ENCODE assay signal across 10 cellular contexts in genomic region chr11:77776455-77776854, GRCh38. TPM values are rescaled to one million over a fixed set of nuclear protein-coding genes. Genes with fewer than 3 reads are reported as not detected.
DNase-seq lines count a peak whose midpoint lies in the region; ATAC-seq, FAIRE-seq and TF ChIP-seq lines count a peak whose summit lies in the region.
"Had no signal": no experiment of that assay in that cellular context is flagged by ENCODE, and none has a peak within 500 bp of the region (broad histone marks: within the 10 kb centered on the region; RNA-seq: fewer than 3 reads in every experiment).

No MANE protein-coding gene starts in this region.

- 76% methylated on average over 1 of the region's 1 CpG for WGBS in esophagus muscularis mucosa

- TF ChIP-seq EP300 in esophagus muscularis mucosa (IDR thresholded peaks at IDR 0.05) = no peak

- TF ChIP-seq CTCF in GM10266 (IDR thresholded peaks at IDR 0.05; ENCODE audit: control insufficient read depth, insufficient read depth, low read depth, missing control alignments) (peak; percentile 29), esophagus muscularis mucosa (IDR thresholded peaks at IDR 0.05) (peak in 2 of 3 experiments; percentile 20 to 23)

- no peak overlapping the region for H3K27ac ChIP-seq in esophagus muscularis mucosa (replicated peaks in 1 of 4)

- TF ChIP-seq POLR2A in esophagus muscularis mucosa (IDR thresholded peaks at IDR 0.05; ENCODE audit: low read depth) = no peak

- intact Hi-C loops in esophagus muscularis mucosa (cut with DNase I) = no loop called here

- H3K4me3 ChIP-seq in esophagus muscularis mucosa = no peak overlapping the region
- H3K4me3 ChIP-seq: lung had no signal

- no peaks in the 10 kb centered on the region for H3K9me3 ChIP-seq in esophagus muscularis mucosa

- no peak for ATAC-seq in HG03135 (IDR thresholded peaks at IDR 0.05; ENCODE audit: unreplicated experiment)
- no peak for ATAC-seq in GM19023 (IDR thresholded peaks at IDR 0.05; ENCODE audit: unreplicated experiment)

- peaks cover 0 to 7% (median 2%) of the 10 kb centered on the region in 4 donors for H3K36me3 ChIP-seq in esophagus muscularis mucosa

- peak; percentile 86 for FAIRE-seq in A204.1 (lab: Jason Lieb, UNC)

- peaks cover 4 to 28% (median 8%) of the 10 kb centered on the region in 4 donors for H3K4me1 ChIP-seq in esophagus muscularis mucosa

- H3K27me3 ChIP-seq in esophagus muscularis mucosa = no peaks in the 10 kb centered on the region

- DNase-seq in GM10266 (ENCODE audit: extremely low spot score) (no peak), NCI-H526 (lab: John Stamatoyannopoulos, UW) (peak; percentile 4 to 41), esophagus muscularis mucosa (ENCODE audit: extremely low spot score) (no peak), middle frontal gyrus (ENCODE audit: extremely low spot score, low spot score) (no peak), dedifferentiated amniotic fluid mesenchymal stem cell (ENCODE audit: extremely low spot score) (no peak)
- DNase-seq: SIG-M5 had no signal

RNA-seq across cellular contexts. Expression of gene RSF1, which starts 44.1 kb away (rescaled TPM):
- total RNA-seq in esophagus muscularis mucosa = 10 to 100 TPM; 70.3 to 96.3 (median 73.1) TPM

RNA-seq across cellular contexts. Expression of gene AAMDC, which starts 44.5 kb away (rescaled TPM):
- total RNA-seq in esophagus muscularis mucosa = 10 to 100 TPM; 39.0 to 73.7 (median 68.0) TPM

Comparison
In these comparisons a context has a peak if more than half of its experiments do, and no peak if none do; other contexts are left out.
1. DNase-seq: peak in NCI-H526 (2 of 2); none in GM10266 (single experiment), esophagus muscularis mucosa (single experiment), middle frontal gyrus (single experiment) and dedifferentiated amniotic fluid mesenchymal stem cell (single experiment).